In the genomic region with DNA sequence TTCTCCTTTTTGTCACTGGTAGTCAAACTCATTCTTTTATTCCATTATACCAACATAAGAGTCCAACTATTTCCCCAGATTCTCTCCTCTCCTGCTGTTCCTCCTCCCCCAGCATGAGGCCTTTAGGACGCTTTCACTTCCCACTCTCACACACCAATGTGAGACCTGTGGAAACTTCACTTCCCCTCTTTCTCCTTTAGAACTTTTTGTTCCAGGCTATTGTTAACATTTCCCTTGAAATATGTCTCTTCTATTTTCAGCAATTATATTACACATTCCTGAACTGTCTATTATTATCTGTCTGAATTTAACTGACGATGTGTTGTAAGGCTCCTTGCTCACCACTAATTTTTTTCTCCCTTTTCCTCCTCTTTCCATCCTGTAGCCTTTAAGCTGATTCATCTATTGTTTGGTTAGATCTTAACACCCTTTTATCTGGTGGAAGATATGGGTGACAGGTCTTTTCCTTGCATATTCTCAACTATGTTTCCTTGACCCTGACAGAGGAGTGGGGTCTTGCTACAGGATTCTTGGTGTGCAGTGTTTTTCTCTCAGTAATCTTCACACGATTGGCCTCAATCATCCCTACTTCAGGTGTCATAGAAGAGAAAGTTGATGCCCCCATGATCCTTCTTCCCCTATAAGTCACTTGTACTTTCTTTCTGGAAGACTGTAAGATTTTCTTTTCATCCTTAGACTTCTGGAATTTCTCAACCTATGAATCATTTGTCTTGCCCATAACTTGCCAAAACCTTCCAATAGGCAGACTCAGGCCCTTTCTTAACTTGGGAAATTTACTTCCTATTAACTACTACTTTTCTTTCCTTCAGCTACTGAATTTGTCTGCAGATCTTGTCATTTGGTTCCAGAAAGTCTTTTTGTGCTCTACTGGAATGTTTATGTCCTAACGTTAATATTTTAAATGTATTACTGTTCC, we compare ENCODE assay signal across 17 cellular contexts. TPM values are rescaled to one million over a fixed set of nuclear protein-coding genes. Genes with fewer than 3 reads are reported as not detected.
DNase-seq lines count a peak whose midpoint lies in the region; TF ChIP-seq lines count a peak whose summit lies in the region.
"Had no signal": no experiment of that assay in that cellular context is flagged by ENCODE, and none has a peak within 500 bp of the region (broad histone marks: within the 10 kb centered on the region; RNA-seq: fewer than 3 reads in every experiment).

No MANE protein-coding gene starts in this region.

- no peaks in the 10 kb centered on the region for H3K27me3 ChIP-seq in BLaER1

- no peak overlapping the region for H3K4me3 ChIP-seq in BLaER1
- H3K4me3 ChIP-seq: esophagus squamous epithelium, skin epidermis had no signal

- POLR2A ChIA-PET in HEK293T (lab: Yijun Ruan, JAX), result no interaction called here

- H3K27ac ChIP-seq in BLaER1 (no peak overlapping the region), caudate nucleus (ENCODE audit: low read depth, low read length) (peak overlapping the region; percentile 85)

- H4K20me1 ChIP-seq in BLaER1, result no peaks in the 10 kb centered on the region

- CTCF ChIA-PET in HEK293T (lab: Yijun Ruan, JAX), result no interaction called here

- no peaks in the 10 kb centered on the region for H3K9me3 ChIP-seq in BLaER1
- H3K9me3 ChIP-seq: esophagus squamous epithelium had no signal

- H3K9ac ChIP-seq in BLaER1, result no peak overlapping the region

- DNase-seq in NCI-H226, result peak; percentile 80
- DNase-seq in caudate nucleus (lab: John Stamatoyannopoulos, UW), result peak in 5 of 61 donors; percentile 5 to 41 (median 17)
- DNase-seq in lung microvascular endothelial cell (ENCODE audit: low read depth in 2 of 2), result peak; percentile 15
- no peak for DNase-seq in HEK293T (ENCODE audit: extremely low spot score)
- no peak for DNase-seq in stimulated activated CD4-positive, alpha-beta T cell treated with anti-CD3 and anti-CD28 coated beads, Interleukin-2, amount 100 ng/mL, for 24 hours
- DNase-seq in SK-N-DZ (ENCODE audit: low spot score), result no peak
- DNase-seq in iPS-NIHi7 (ENCODE audit: extremely low spot score), result no peak
- DNase-seq: activated CD4-positive, alpha-beta T cell treated with anti-CD3 and anti-CD28 coated beads, Interleukin-2, amount 10 ng/mL, durations not matched to agents 7 days and 5 days; activated T-cell treated with anti-CD3 and anti-CD28 coated beads, Interleukin-2, amount 50 U/mL, for 4 hours; cortex of kidney; esophagus squamous epithelium; NCI-H187; NCI-H526 treated with DMSO at 0.1 percent for 48 hours; stimulated activated naive CD8-positive, alpha-beta T cell treated with anti-CD3 and anti-CD28 coated beads, Interleukin-15, Interleukin-2, amounts not matched to agents 100 U/mL and 50 U/mL, for 24 hours; T-helper 9 cell had no signal

- no peaks in the 10 kb centered on the region for H3K36me3 ChIP-seq in BLaER1
- H3K36me3 ChIP-seq: esophagus squamous epithelium had no signal

- peaks cover 12% of the 10 kb centered on the region; the same call in 1 of the 2 replicates for H3K4me1 ChIP-seq in BLaER1

- 0 out of 2 replicates have a peak overlapping the region, but pooled peaks have one; percentile 6 for H3K4me2 ChIP-seq in BLaER1

TF ChIP-seq in HEK293T, 16 proteins besides CTCF, POLR2A, EP300 and RAD21:
- TF ChIP-seq L3MBTL2 (conservative IDR thresholded peaks at IDR 0.05), result no peak
- no peak for TF ChIP-seq FOXA1 (IDR thresholded peaks at IDR 0.05)
- TF ChIP-seq TARDBP (IDR thresholded peaks at IDR 0.05), result no peak
- TF ChIP-seq, protein P1, sequence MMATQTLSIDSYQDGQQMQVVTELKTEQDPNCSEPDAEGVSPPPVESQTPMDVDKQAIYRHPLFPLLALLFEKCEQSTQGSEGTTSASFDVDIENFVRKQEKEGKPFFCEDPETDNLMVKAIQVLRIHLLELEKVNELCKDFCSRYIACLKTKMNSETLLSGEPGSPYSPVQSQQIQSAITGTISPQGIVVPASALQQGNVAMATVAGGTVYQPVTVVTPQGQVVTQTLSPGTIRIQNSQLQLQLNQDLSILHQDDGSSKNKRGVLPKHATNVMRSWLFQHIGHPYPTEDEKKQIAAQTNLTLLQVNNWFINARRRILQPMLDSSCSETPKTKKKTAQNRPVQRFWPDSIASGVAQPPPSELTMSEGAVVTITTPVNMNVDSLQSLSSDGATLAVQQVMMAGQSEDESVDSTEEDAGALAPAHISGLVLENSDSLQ (IDR thresholded peaks at IDR 0.05), result no peak
- no peak for TF ChIP-seq ZNF384 (IDR thresholded peaks at IDR 0.05)
- TF ChIP-seq FOXM1 (IDR thresholded peaks at IDR 0.05; ENCODE audit: borderline replicate concordance), result no peak
- no peak for TF ChIP-seq HDGF (IDR thresholded peaks at IDR 0.05; ENCODE audit: borderline replicate concordance)

RNA-seq across cellular contexts. Expression of a gene that starts 5.9 kb away (rescaled TPM):
- not detected in 2 replicates for total RNA-seq in lung microvascular endothelial cell
- not detected in 2 replicates for polyA plus RNA-seq in SK-N-DZ (2014; cell fraction: cytosol; rRNA removed)
- polyA plus RNA-seq in SK-N-DZ (2014; cell fraction: nucleus; rRNA removed), result not detected in 2 replicates
- total RNA-seq: activated CD4-positive, alpha-beta T cell treated with anti-CD3 and anti-CD28 coated beads, Interleukin-2, amount 10 ng/mL, durations not matched to agents 7 days and 5 days had no signal

RNA-seq across cellular contexts. Expression of a gene that starts 9.0 kb away (rescaled TPM):
- total RNA-seq in lung microvascular endothelial cell, result not detected in 2 replicates
- 0.06 and 0.17 TPM in 2 replicates for polyA plus RNA-seq in SK-N-DZ (2014; cell fraction: cytosol; rRNA removed)
- 0.45 and 0.56 TPM in 2 replicates for polyA plus RNA-seq in SK-N-DZ (2014; cell fraction: nucleus; rRNA removed)
- total RNA-seq: activated CD4-positive, alpha-beta T cell treated with anti-CD3 and anti-CD28 coated beads, Interleukin-2, amount 10 ng/mL, durations not matched to agents 7 days and 5 days had no signal

Comparison
In these comparisons a context has a peak if more than half of its experiments do, and no peak if none do; other contexts are left out.
1. DNase-seq: peak in NCI-H226 (single experiment) and lung microvascular endothelial cell (2 of 2); none in HEK293T (single experiment), stimulated activated CD4-positive, alpha-beta T cell treated with anti-CD3 and anti-CD28 coated beads, Interleukin-2, amount 100 ng/mL, for 24 hours (0 of 2), SK-N-DZ (single experiment) and iPS-NIHi7 (single experiment).